In the genomic region with DNA sequence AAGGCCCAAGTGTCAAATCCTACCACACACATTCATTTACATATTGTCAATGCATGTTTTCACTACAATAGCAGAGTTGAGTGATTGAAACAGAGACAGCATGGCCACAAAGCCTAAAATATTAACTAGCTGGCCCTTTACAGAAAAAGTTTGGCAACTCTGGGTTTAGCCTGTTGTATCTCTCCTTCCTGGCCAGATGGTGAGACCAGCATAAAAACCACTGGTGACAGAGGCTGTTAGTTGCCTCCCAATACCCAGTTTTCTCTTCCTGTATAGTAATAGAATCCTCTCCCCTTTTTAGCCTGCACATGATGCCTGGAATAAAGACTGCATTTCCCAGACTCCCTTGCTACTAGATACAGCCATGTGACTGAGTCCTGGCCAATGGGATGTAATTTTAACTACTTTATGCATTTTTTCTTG, we compare ENCODE assay signal across 10 cellular contexts.
A peak's percentile ranks its signal among the peaks of the same experiment; 100 is the strongest.
DNase-seq lines count a peak whose midpoint lies in the region; ATAC-seq and TF ChIP-seq lines count a peak whose summit lies in the region.
"Had no signal": no experiment of that assay in that cellular context is flagged by ENCODE, and none has a peak within 500 bp of the region (broad histone marks: within the 10 kb centered on the region; RNA-seq: fewer than 3 reads in every experiment).

No MANE protein-coding gene starts in this region.

- peak; percentile 29 for DNase-seq in NCI-H82 (lab: John Stamatoyannopoulos, UW)
- DNase-seq in NCI-H82 treated with DMSO at 0.1 percent for 48 hours (lab: John Stamatoyannopoulos, UW; ENCODE audit: unreplicated experiment), result no peak
- peak; percentile 11 for DNase-seq in HT1080 (ENCODE audit: low read depth)
- DNase-seq in medulla oblongata (ENCODE audit: extremely low spot score), result peak; percentile 68
- DNase-seq in left ventricle myocardium superior, result no peak
- no peak for DNase-seq in MCF 10A (ENCODE audit: unreplicated experiment)
- no peak for DNase-seq in stimulated activated CD8-positive, alpha-beta memory T cell treated with anti-CD3 and anti-CD28 coated beads, Interleukin-4, amount 100 ng/mL, for 48 hours
- DNase-seq: NCI-H1436 had no signal

- no peak for TF ChIP-seq CTCF in MCF 10A (IDR thresholded peaks at IDR 0.05; ENCODE audit: unreplicated experiment)

- ATAC-seq in HG02678 (IDR thresholded peaks at IDR 0.05; ENCODE audit: unreplicated experiment) (peak; percentile 67), left ventricle myocardium superior (no peak)

- CTCF ChIA-PET in MCF 10A (lab: Yijun Ruan, JAX), result no interaction called here

- intact Hi-C loops in left ventricle myocardium superior (cut with micrococcal nuclease) (no loop called here), MCF 10A (cut with micrococcal nuclease) (no loop called here)

- H3K27me3 Mint-ChIP-seq in MCF 10A (ENCODE audit: insufficient read depth, unreplicated experiment), result no peaks in the 10 kb centered on the region

- no peak overlapping the region for H3K27ac Mint-ChIP-seq in MCF 10A (ENCODE audit: low read depth, unreplicated experiment)
- H3K27ac Mint-ChIP-seq: mesothelial cell of epicardium had no signal

- H3K4me3 Mint-ChIP-seq in MCF 10A (ENCODE audit: unreplicated experiment), result no peak overlapping the region
- H3K4me3 Mint-ChIP-seq: mesothelial cell of epicardium had no signal

- POLR2A ChIA-PET in MCF 10A (lab: Yijun Ruan, JAX), result interaction anchor here (0.5 to 0.7 kb wide), 2 partner anchors 10 to 15 kb away, joined by 3 to 4 read pairs; no protein-coding TSS in a partner anchor

- H3K9me3 Mint-ChIP-seq in MCF 10A (ENCODE audit: unreplicated experiment), result no peaks in the 10 kb centered on the region
- H3K9me3 Mint-ChIP-seq: mesothelial cell of epicardium had no signal

- no peaks in the 10 kb centered on the region for H3K36me3 Mint-ChIP-seq in MCF 10A (ENCODE audit: insufficient read depth, unreplicated experiment)
- H3K36me3 Mint-ChIP-seq: mesothelial cell of epicardium had no signal

- no TSS peak for BruUV-seq in MCF 10A (replicated peaks; lab: Mats Ljungman, UMichigan)

- H3K4me1 Mint-ChIP-seq in MCF 10A (ENCODE audit: insufficient read depth, unreplicated experiment), result no peaks in the 10 kb centered on the region

Comparison
In these comparisons a context has a peak if more than half of its experiments do, and no peak if none do; other contexts are left out.
1. DNase-seq: peak in NCI-H82 (single experiment), HT1080 (single experiment) and medulla oblongata (single experiment); none in NCI-H82 treated with DMSO at 0.1 percent for 48 hours (single experiment), left ventricle myocardium superior (single experiment), MCF 10A (single experiment) and stimulated activated CD8-positive, alpha-beta memory T cell treated with anti-CD3 and anti-CD28 coated beads, Interleukin-4, amount 100 ng/mL, for 48 hours (single experiment).